15 cellular contexts compared by ENCODE assay signal in the genomic region with DNA sequence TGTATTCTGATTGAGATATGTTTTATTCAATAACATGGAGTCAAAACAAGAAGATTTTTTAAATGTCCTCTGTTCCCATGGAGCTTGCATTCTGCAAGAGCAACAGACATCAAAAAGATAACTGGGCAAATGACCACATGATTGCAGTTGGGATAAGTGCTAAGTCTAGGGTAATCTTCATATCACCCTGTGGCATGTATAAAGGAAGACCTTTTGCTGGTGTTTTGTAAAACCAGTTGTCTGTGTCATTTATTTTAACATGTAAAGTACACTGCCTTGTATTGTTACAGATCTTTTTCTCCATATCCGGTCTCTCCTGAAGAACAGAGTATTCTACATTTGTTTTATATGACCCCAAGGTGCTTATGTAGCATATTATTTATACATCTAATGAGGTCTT.
"Had no signal": no experiment of that assay in that cellular context is flagged by ENCODE, and none has a peak within 500 bp of the region (broad histone marks: within the 10 kb centered on the region; RNA-seq: fewer than 3 reads in every experiment).

No MANE protein-coding gene starts in this region.

- H3K4me3 Mint-ChIP-seq: activated B cell treated with CpG ODN at 0.5 μM for 24 hours; activated CD8-positive, alpha-beta T cell treated with anti-CD3 and anti-CD28 coated beads for 36 hours; activated naive CD8-positive, alpha-beta T cell treated with anti-CD3 and anti-CD28 coated beads, Interleukin-2, amount 10 ng/mL, durations not matched to agents 7 days and 5 days; immature natural killer cell; naive thymus-derived CD4-positive, alpha-beta T cell; stimulated activated naive B cell treated with anti-CD40 and anti-IgM and Interleukin-4, amounts not matched to agents 10 μg/mL and 1 μg/mL and 100 μg/mL, for 72 hours had no signal

- DNase-seq: activated B cell treated with CpG ODN at 0.5 μM for 24 hours; activated CD4-positive, alpha-beta T cell treated with anti-CD3 and anti-CD28 coated beads for 48 hours; activated CD8-positive, alpha-beta T cell treated with anti-CD3 and anti-CD28 coated beads for 36 hours; activated naive CD4-positive, alpha-beta T cell treated with Interleukin-2 at 50 U/mL for 16 hours; activated naive CD8-positive, alpha-beta T cell treated with anti-CD3 and anti-CD28 coated beads, Interleukin-2, amount 10 ng/mL, durations not matched to agents 7 days and 5 days; activated T-cell treated with anti-CD3 and anti-CD28 coated beads, Interleukin-2, amount 50 U/mL, for 1 hour; effector CD8-positive, alpha-beta T cell; immature natural killer cell; mesenchymal stem cell; mucosa of descending colon; naive thymus-derived CD4-positive, alpha-beta T cell; stimulated activated naive B cell treated with anti-CD40 and anti-IgM and Interleukin-4, amounts not matched to agents 10 μg/mL and 1 μg/mL and 100 μg/mL, for 72 hours; upper lobe of left lung had no signal

- H3K9me3 Mint-ChIP-seq: activated B cell treated with CpG ODN at 0.5 μM for 24 hours; activated CD8-positive, alpha-beta T cell treated with anti-CD3 and anti-CD28 coated beads for 36 hours; activated naive CD8-positive, alpha-beta T cell treated with anti-CD3 and anti-CD28 coated beads, Interleukin-2, amount 10 ng/mL, durations not matched to agents 7 days and 5 days; activated T-helper 2 cell treated with anti-CD3 and anti-CD28 coated beads, Interferon-gamma antibody, Interleukin-2, Interleukin-4, amounts not matched to agents 10 μg/mL and 5 μg/mL and 100 μg/mL, durations not matched to agents 14 hours and 24 hours and 36 hours; immature natural killer cell; stimulated activated naive B cell treated with anti-CD40 and anti-IgM and Interleukin-4, amounts not matched to agents 10 μg/mL and 1 μg/mL and 100 μg/mL, for 72 hours had no signal

- H3K4me1 Mint-ChIP-seq: immature natural killer cell had no signal

- ATAC-seq: activated CD8-positive, alpha-beta T cell treated with anti-CD3 and anti-CD28 coated beads for 36 hours; mucosa of descending colon; naive thymus-derived CD4-positive, alpha-beta T cell; sciatic nerve; stimulated activated naive B cell treated with anti-CD40 and anti-IgM and Interleukin-4, amounts not matched to agents 10 μg/mL and 1 μg/mL and 100 μg/mL, for 72 hours had no signal

- H3K27me3 Mint-ChIP-seq: activated B cell treated with CpG ODN at 0.5 μM for 24 hours; activated CD8-positive, alpha-beta T cell treated with anti-CD3 and anti-CD28 coated beads for 36 hours; activated naive CD8-positive, alpha-beta T cell treated with anti-CD3 and anti-CD28 coated beads, Interleukin-2, amount 10 ng/mL, durations not matched to agents 7 days and 5 days; naive thymus-derived CD4-positive, alpha-beta T cell; stimulated activated naive B cell treated with anti-CD40 and anti-IgM and Interleukin-4, amounts not matched to agents 10 μg/mL and 1 μg/mL and 100 μg/mL, for 72 hours had no signal

- H3K27ac Mint-ChIP-seq: activated B cell treated with CpG ODN at 0.5 μM for 24 hours; activated CD8-positive, alpha-beta T cell treated with anti-CD3 and anti-CD28 coated beads for 36 hours; activated naive CD8-positive, alpha-beta T cell treated with anti-CD3 and anti-CD28 coated beads, Interleukin-2, amount 10 ng/mL, durations not matched to agents 7 days and 5 days; activated T-helper 2 cell treated with anti-CD3 and anti-CD28 coated beads, Interferon-gamma antibody, Interleukin-2, Interleukin-4, amounts not matched to agents 10 μg/mL and 5 μg/mL and 100 μg/mL, durations not matched to agents 14 hours and 24 hours and 36 hours; immature natural killer cell; stimulated activated naive B cell treated with anti-CD40 and anti-IgM and Interleukin-4, amounts not matched to agents 10 μg/mL and 1 μg/mL and 100 μg/mL, for 72 hours had no signal
